Comparison of ENCODE assay signal across 10 cellular contexts in the genomic region with DNA sequence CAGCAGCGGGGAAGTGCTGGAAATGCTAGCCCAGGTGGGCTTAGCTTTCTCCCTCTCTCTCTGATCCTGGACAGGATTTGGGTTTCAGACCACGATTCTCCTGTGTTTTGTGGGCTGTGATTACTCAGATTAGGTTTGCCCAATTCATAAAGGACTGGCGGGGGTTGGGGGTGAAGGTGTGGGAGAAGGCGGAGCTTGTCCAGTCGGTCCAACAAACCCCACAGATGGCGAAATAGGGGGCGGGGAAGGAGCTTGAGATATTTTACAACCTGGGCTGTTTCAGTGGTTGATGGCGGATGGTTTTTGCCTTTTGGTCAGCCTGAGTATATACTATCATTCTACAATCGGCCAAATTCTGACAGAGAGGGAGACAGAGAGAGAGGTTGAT. TPM values are rescaled to one million over a fixed set of nuclear protein-coding genes. Genes with fewer than 3 reads are reported as not detected.
DNase-seq lines count a peak whose midpoint lies in the region; ATAC-seq, FAIRE-seq and TF ChIP-seq lines count a peak whose summit lies in the region.
"Had no signal": no experiment of that assay in that cellular context is flagged by ENCODE, and none has a peak within 500 bp of the region (broad histone marks: within the 10 kb centered on the region; RNA-seq: fewer than 3 reads in every experiment).

No MANE protein-coding gene starts in this region.

- H3K27me3 ChIP-seq in mammary epithelial cell (ENCODE audit: insufficient read depth, low read length) (no peaks in the 10 kb centered on the region), small intestine (ENCODE audit: control insufficient read depth in 2 of 2, insufficient read depth in 2 of 2, low read length in 2 of 2) (peaks cover 0 to 4% of the 10 kb centered on the region in 2 donors), psoas muscle (ENCODE audit: insufficient read depth in 3 of 3, low read length in 2 of 3) (peaks cover 2 to 18% (median 5%) of the 10 kb centered on the region in 3 donors)

- in situ Hi-C loops in mammary epithelial cell (cut with MboI; ENCODE audit: low sequenced_read_pairs in 2 of 2), result loop anchor here in 1 of 2 donors (5.0 kb wide), 1 partner anchor 34 kb away; a partner anchor contains a TSS

- BruUV-seq in mammary epithelial cell (replicated peaks; lab: Mats Ljungman, UMichigan), result TSS peak; percentile 69

- TF ChIP-seq CTCF in mammary epithelial cell (conservative IDR thresholded peaks at IDR 0.05 in 1 of 2, IDR thresholded peaks at IDR 0.05 in 1 of 2; ENCODE audit: extremely low read depth in 1 of 2, insufficient read depth in 1 of 2, low read depth in 1 of 2, low read length in 2 of 2) (no peak), psoas muscle (IDR thresholded peaks at IDR 0.05) (no peak)

- ATAC-seq in HG03520 (IDR thresholded peaks at IDR 0.05; ENCODE audit: unreplicated experiment), result no peak
- ATAC-seq in psoas muscle, result no peak
- ATAC-seq in GM19395 (IDR thresholded peaks at IDR 0.05; ENCODE audit: unreplicated experiment), result no peak

- H3K9ac ChIP-seq in mammary epithelial cell (ENCODE audit: insufficient read depth, low read length), result peak overlapping the region; percentile 82

- H4K20me1 ChIP-seq in mammary epithelial cell (ENCODE audit: insufficient read depth, low read length), result no peaks in the 10 kb centered on the region

- CTCF ChIA-PET in mammary epithelial cell (lab: Charles Lee; ENCODE audit: low non-redundant PET), result no interaction called here

- no peaks in the 10 kb centered on the region for H3K79me2 ChIP-seq in mammary epithelial cell (ENCODE audit: insufficient read depth, low read length)

- peak overlapping the region; percentile 93 for H2AFZ ChIP-seq in mammary epithelial cell (ENCODE audit: low read depth, low read length)

- no peak for FAIRE-seq in small intestine (lab: Jason Lieb, UNC)

- peak overlapping the region; percentile 39 to 56 (median 51) for H3K4me3 ChIP-seq in mammary epithelial cell (replicated peaks in 1 of 3; ENCODE audit: insufficient read depth in 1 of 3, low read depth in 2 of 3, low read length in 3 of 3)
- no peak overlapping the region for H3K4me3 ChIP-seq in small intestine (ENCODE audit: low read depth in 1 of 2, low read length in 2 of 2)
- no peak overlapping the region for H3K4me3 ChIP-seq in psoas muscle

- peak overlapping the region; percentile 94 for H3K4me2 ChIP-seq in mammary epithelial cell (ENCODE audit: insufficient read depth, low read depth, low read length)

- intact Hi-C loops in mammary epithelial cell (cut with micrococcal nuclease), result loop anchor here (5.0 kb wide), 1 partner anchor 54 kb away; no protein-coding TSS in a partner anchor
- intact Hi-C loops in psoas muscle (cut with DNase I), result no loop called here

- DNase-seq in COLO668 (lab: John Stamatoyannopoulos, UW; ENCODE audit: unreplicated experiment) (peak; percentile 34), NCI-H1105 (lab: John Stamatoyannopoulos, UW) (peak; percentile 48), mammary epithelial cell (peak; percentile 72), mucosa of gallbladder (ENCODE audit: low spot score) (peak; percentile 12), small intestine (no peak), psoas muscle (no peak)
- DNase-seq: activated effector memory CD4-positive, alpha-beta T cell treated with Interleukin-2 at 50 U/mL for 16 hours had no signal

- 0% methylated on average over 7 of the region's 9 CpGs for whole genome bisulfite sequencing in mammary epithelial cell (ENCODE audit: low coverage, missing lambda C conversion rate)
- WGBS in small intestine, 3 donors, result 3 to 8% (median 7%) methylated on average over 9 of the region's 9 CpGs
- 2 to 4% (median 4%) methylated on average over 9 of the region's 9 CpGs for WGBS in psoas muscle, 3 donors

- H3K9me3 ChIP-seq in mammary epithelial cell (replicated peaks; ENCODE audit: insufficient read depth, low read length), result no peaks in the 10 kb centered on the region
- no peaks in the 10 kb centered on the region for H3K9me3 ChIP-seq in small intestine (ENCODE audit: control insufficient read depth, low read depth)
- no peaks in the 10 kb centered on the region for H3K9me3 ChIP-seq in psoas muscle

- no peaks in the 10 kb centered on the region for H3K36me3 ChIP-seq in mammary epithelial cell (ENCODE audit: insufficient read depth, low read length)
- no peaks in the 10 kb centered on the region for H3K36me3 ChIP-seq in small intestine (ENCODE audit: control insufficient read depth in 2 of 2, insufficient read depth in 2 of 2, low read length in 2 of 2)
- H3K36me3 ChIP-seq in psoas muscle (ENCODE audit: insufficient read depth in 1 of 2, low read depth in 1 of 2), result no peaks in the 10 kb centered on the region

- peaks cover 38% of the 10 kb centered on the region for H3K4me1 ChIP-seq in mammary epithelial cell (ENCODE audit: insufficient read depth, low read length)
- H3K4me1 ChIP-seq in small intestine (ENCODE audit: control insufficient read depth in 2 of 2, insufficient read depth in 1 of 2, low read depth in 1 of 2, low read length in 1 of 2), result no peaks in the 10 kb centered on the region
- H3K4me1 ChIP-seq in psoas muscle, result no peaks in the 10 kb centered on the region

- dilution Hi-C loops in mammary epithelial cell (cut with HindIII; ENCODE audit: low sequenced_read_pairs), result no loop called here

- H3K27ac ChIP-seq in mammary epithelial cell (ENCODE audit: insufficient read depth, low read depth, low read length), result peak overlapping the region; percentile 93
- H3K27ac ChIP-seq in small intestine (ENCODE audit: low read depth in 1 of 2, low read length in 1 of 2), result no peak overlapping the region
- H3K27ac ChIP-seq in psoas muscle, result no peak overlapping the region

RNA-seq across cellular contexts. Expression of a gene that starts 35.2 kb away (rescaled TPM):
- total RNA-seq in mammary epithelial cell, result 1 to 10 TPM; 3.7 to 5.8 TPM
- 5.4 TPM for polyA plus RNA-seq in mammary epithelial cell
- 12.6 TPM for polyA minus RNA-seq in mammary epithelial cell
- 33.4 TPM for total RNA-seq in mucosa of gallbladder
- polyA plus RNA-seq in small intestine, result under 1 TPM in 1 of 3 donors, not detected in 2; 0.72 TPM
- total RNA-seq in psoas muscle, result under 1 TPM; 0.11 to 0.62 (median 0.16) TPM
- under 1 TPM in 2 of 3 donors, not detected in 1; 0.01 to 0.03 TPM for polyA plus RNA-seq in psoas muscle

RNA-seq across cellular contexts. Expression of a gene that starts 49.7 kb away (rescaled TPM):
- not detected for total RNA-seq in mammary epithelial cell
- not detected for polyA plus RNA-seq in mammary epithelial cell
- not detected for polyA minus RNA-seq in mammary epithelial cell
- total RNA-seq in mucosa of gallbladder, result 0.09 TPM
- polyA plus RNA-seq in small intestine, result under 1 TPM in 1 of 3 donors, not detected in 2; 0.04 TPM
- total RNA-seq in psoas muscle, result under 1 TPM in 1 of 4 donors, not detected in 3; 0.06 TPM
- under 1 TPM in 1 of 3 donors, not detected in 2; 0.01 TPM for polyA plus RNA-seq in psoas muscle
- total RNA-seq: mesenteric fat pad had no signal

Comparison
In these comparisons a context has a peak if more than half of its experiments do, and no peak if none do; other contexts are left out.
1. DNase-seq: peak in COLO668 (single experiment), NCI-H1105 (single experiment), mammary epithelial cell (single experiment) and mucosa of gallbladder (single experiment); none in small intestine (single experiment) and psoas muscle (0 of 2).
2. H3K4me3 ChIP-seq: peak in mammary epithelial cell (3 of 3); none in small intestine (0 of 2) and psoas muscle (single experiment).